Comparison of ENCODE assay signal across 8 cellular contexts in genomic region chr14:56120091-56120632, GRCh38. TPM values are rescaled to one million over a fixed set of nuclear protein-coding genes. Genes with fewer than 3 reads are reported as not detected.
DNase-seq lines count a peak whose midpoint lies in the region; ATAC-seq and TF ChIP-seq lines count a peak whose summit lies in the region.

No MANE protein-coding gene starts in this region.

- peaks cover 62% of the 10 kb centered on the region for H3K27me3 Mint-ChIP-seq in MCF 10A (ENCODE audit: insufficient read depth, unreplicated experiment)
- peaks cover 26% of the 10 kb centered on the region for H3K27me3 Mint-ChIP-seq in T-helper 17 cell

- WGBS in mammary epithelial cell (ENCODE audit: low coverage, missing lambda C conversion rate) = 20% methylated on average over 11 of the region's 13 CpGs
- 47 to 58% (median 49%) methylated on average over 13 of the region's 13 CpGs for WGBS in psoas muscle, 3 donors

- no TSS peak for BruUV-seq in MCF 10A (replicated peaks; lab: Mats Ljungman, UMichigan)
- no TSS peak for BruUV-seq in mammary epithelial cell (replicated peaks; lab: Mats Ljungman, UMichigan)

- H2AFZ ChIP-seq in mammary epithelial cell (ENCODE audit: low read depth, low read length) = no peak overlapping the region

- TF ChIP-seq CTCF in MCF 10A (IDR thresholded peaks at IDR 0.05; ENCODE audit: unreplicated experiment) (no peak), mammary epithelial cell (conservative IDR thresholded peaks at IDR 0.05 in 1 of 2, IDR thresholded peaks at IDR 0.05 in 1 of 2; ENCODE audit: extremely low read depth in 1 of 2, insufficient read depth in 1 of 2, low read depth in 1 of 2, low read length in 2 of 2) (no peak), psoas muscle (IDR thresholded peaks at IDR 0.05) (no peak)

- CTCF ChIA-PET in MCF 10A (lab: Yijun Ruan, JAX) = interaction anchor here (0.7 kb wide), 3 partner anchors 15 to 130 kb away, joined by 3 read pairs; no protein-coding TSS in a partner anchor
- CTCF ChIA-PET in mammary epithelial cell (lab: Charles Lee; ENCODE audit: low non-redundant PET) = no interaction called here

- H3K27ac Mint-ChIP-seq in MCF 10A (ENCODE audit: low read depth, unreplicated experiment) (no peak overlapping the region), T-helper 17 cell (peak overlapping the region; percentile 53)

- no peaks in the 10 kb centered on the region for H3K79me2 ChIP-seq in mammary epithelial cell (ENCODE audit: insufficient read depth, low read length)

- intact Hi-C loops in MCF 10A (cut with micrococcal nuclease) (no loop called here), mammary epithelial cell (cut with micrococcal nuclease) (no loop called here), psoas muscle (cut with DNase I) (no loop called here)

- dilution Hi-C loops in mammary epithelial cell (cut with HindIII; ENCODE audit: low sequenced_read_pairs) = no loop called here

- in situ Hi-C loops in mammary epithelial cell (cut with MboI; ENCODE audit: low sequenced_read_pairs in 2 of 2) = no loop called here

- peaks cover 40% of the 10 kb centered on the region for H3K27me3 ChIP-seq in mammary epithelial cell (ENCODE audit: insufficient read depth, low read length)
- H3K27me3 ChIP-seq in psoas muscle (ENCODE audit: insufficient read depth in 3 of 3, low read length in 2 of 3) = no peaks in the 10 kb centered on the region

- H4K20me1 ChIP-seq in mammary epithelial cell (ENCODE audit: insufficient read depth, low read length) = no peaks in the 10 kb centered on the region

- H3K4me3 ChIP-seq in mammary epithelial cell (replicated peaks in 1 of 3; ENCODE audit: insufficient read depth in 1 of 3, low read depth in 2 of 3, low read length in 3 of 3) = no peak overlapping the region
- H3K4me3 ChIP-seq in psoas muscle = peak overlapping the region; percentile 89

- no peaks in the 10 kb centered on the region for H3K9me3 ChIP-seq in mammary epithelial cell (replicated peaks; ENCODE audit: insufficient read depth, low read length)
- no peaks in the 10 kb centered on the region for H3K9me3 ChIP-seq in T-helper 17 cell (ENCODE audit: control insufficient read depth, low read length, poor library complexity, severe bottlenecking)
- no peaks in the 10 kb centered on the region for H3K9me3 ChIP-seq in psoas muscle

- H3K4me2 ChIP-seq in mammary epithelial cell (ENCODE audit: insufficient read depth, low read depth, low read length) = no peak overlapping the region

- H3K4me3 Mint-ChIP-seq in MCF 10A (ENCODE audit: unreplicated experiment) (peak overlapping the region; percentile 54), T-helper 17 cell (peak overlapping the region; percentile 87)

- H3K4me1 Mint-ChIP-seq in MCF 10A (ENCODE audit: insufficient read depth, unreplicated experiment) = no peaks in the 10 kb centered on the region
- peaks cover 48% of the 10 kb centered on the region for H3K4me1 Mint-ChIP-seq in T-helper 17 cell

- no peaks in the 10 kb centered on the region for H3K36me3 Mint-ChIP-seq in MCF 10A (ENCODE audit: insufficient read depth, unreplicated experiment)
- no peaks in the 10 kb centered on the region for H3K36me3 Mint-ChIP-seq in T-helper 17 cell (ENCODE audit: low read depth)

- no peak for ATAC-seq in T-helper 17 cell
- no peak for ATAC-seq in psoas muscle
- no peak for ATAC-seq in HG03520 (IDR thresholded peaks at IDR 0.05; ENCODE audit: unreplicated experiment)
- no peak for ATAC-seq in GM21367 (IDR thresholded peaks at IDR 0.05; ENCODE audit: unreplicated experiment)

- H3K27ac ChIP-seq in mammary epithelial cell (ENCODE audit: insufficient read depth, low read depth, low read length) = no peak overlapping the region
- H3K27ac ChIP-seq in psoas muscle = peak overlapping the region; percentile 3

- no peaks in the 10 kb centered on the region for H3K9me3 Mint-ChIP-seq in MCF 10A (ENCODE audit: unreplicated experiment)

- DNase-seq in MCF 10A (ENCODE audit: unreplicated experiment) (no peak), mammary epithelial cell (no peak), T-helper 17 cell (no peak), glomerular endothelial cell (ENCODE audit: extremely low read depth, low read depth, low spot score) (peak; percentile 12), psoas muscle (no peak)
- no peak for DNase-seq in activated CD8-positive, alpha-beta memory T cell treated with anti-CD3 and anti-CD28 coated beads for 24 hours

- H3K36me3 ChIP-seq in mammary epithelial cell (ENCODE audit: insufficient read depth, low read length) (no peaks in the 10 kb centered on the region), psoas muscle (ENCODE audit: insufficient read depth in 1 of 2, low read depth in 1 of 2) (no peaks in the 10 kb centered on the region)

- peaks cover 10% of the 10 kb centered on the region for H3K4me1 ChIP-seq in mammary epithelial cell (ENCODE audit: insufficient read depth, low read length)
- H3K4me1 ChIP-seq in psoas muscle = no peaks in the 10 kb centered on the region

- H3K9ac ChIP-seq in mammary epithelial cell (ENCODE audit: insufficient read depth, low read length) = no peak overlapping the region

- POLR2A ChIA-PET in MCF 10A (lab: Yijun Ruan, JAX) = interaction anchor here (1.2 kb wide), 1 partner anchor 272 kb away, joined by 3 read pairs; no protein-coding TSS in a partner anchor

RNA-seq across cellular contexts. Expression of gene PELI2, which starts 2.0 kb away (rescaled TPM):
- total RNA-seq in MCF 10A (2022) = 0.19 and 0.34 TPM in 2 replicates
- total RNA-seq in mammary epithelial cell = under 1 TPM in 1 of 2 donors, not detected in 1; 0.33 TPM
- not detected for polyA plus RNA-seq in mammary epithelial cell
- not detected for polyA minus RNA-seq in mammary epithelial cell
- 10 to 100 TPM; 11.2 to 26.3 TPM for total RNA-seq in T-helper 17 cell
- 2.9 and 3.7 TPM in 2 replicates for total RNA-seq in glomerular endothelial cell
- total RNA-seq in psoas muscle = 1 to 10 TPM; 1.9 to 2.9 (median 2.4) TPM
- polyA plus RNA-seq in psoas muscle = under 1 TPM; 0.44 to 0.60 (median 0.44) TPM
